1 cellular context compared by ENCODE assay signal in genomic region chr2:200221055-200221692, GRCh38.
TF ChIP-seq lines count a peak whose summit lies in the region.

No MANE protein-coding gene starts in this region.

TF ChIP-seq in HepG2, 621 proteins besides CTCF, POLR2A, EP300 and RAD21 (continued from another document and continues in another):
- TF ChIP-seq KIAA2018 (CRISPR knock-in tag; IDR thresholded peaks at IDR 0.05; ENCODE audit: borderline replicate concordance) = no peak
- peak; percentile 66; the same call in 1 of the 2 replicates for TF ChIP-seq ZNF317 (CRISPR knock-in tag; IDR thresholded peaks at IDR 0.05)
- TF ChIP-seq PRDM10 (CRISPR knock-in tag; IDR thresholded peaks at IDR 0.05; ENCODE audit: low read depth) = peak; percentile 75; the same call in 1 of the 2 replicates
- no peak for TF ChIP-seq ZFP62 (CRISPR knock-in tag; IDR thresholded peaks at IDR 0.05)
- TF ChIP-seq FOXA1 (IDR thresholded peaks at IDR 0.05) = peak; percentile 85
- TF ChIP-seq FOXA1 (CRISPR knock-in tag; IDR thresholded peaks at IDR 0.05) = peak; percentile 94
- TF ChIP-seq ZNF879 (CRISPR knock-in tag; IDR thresholded peaks at IDR 0.05) = no peak
- TF ChIP-seq ZBTB7A (CRISPR knock-in tag; IDR thresholded peaks at IDR 0.05) = peak; percentile 62; the same call in 1 of the 2 replicates
- TF ChIP-seq PHF20 (CRISPR knock-in tag; IDR thresholded peaks at IDR 0.05) = no peak
- TF ChIP-seq IRX3 (CRISPR knock-in tag; IDR thresholded peaks at IDR 0.05; ENCODE audit: borderline replicate concordance, low read depth) = no peak
- TF ChIP-seq ZBTB39 (CRISPR knock-in tag; IDR thresholded peaks at IDR 0.05) = peak; percentile 94
- TF ChIP-seq ZNF354B (CRISPR knock-in tag; IDR thresholded peaks at IDR 0.05) = no peak
- 0 out of 2 replicates have a peak, but pooled peaks have one; percentile 31 for TF ChIP-seq ZNF678 (CRISPR knock-in tag; IDR thresholded peaks at IDR 0.05)
- TF ChIP-seq ZFP41 (CRISPR knock-in tag; IDR thresholded peaks at IDR 0.05; ENCODE audit: borderline replicate concordance) = no peak
- peak; percentile 95 for TF ChIP-seq NCOR1 (IDR thresholded peaks at IDR 0.05; ENCODE audit: borderline replicate concordance, low read length)
- peak; percentile 43; the same call in 1 of the 2 replicates for TF ChIP-seq ZNF276 (CRISPR knock-in tag; IDR thresholded peaks at IDR 0.05; ENCODE audit: low read depth)
- TF ChIP-seq SYNCRIP (IDR thresholded peaks at IDR 0.05; ENCODE audit: insufficient read depth, low read depth, low read length) = no peak
- TF ChIP-seq TCF7 (IDR thresholded peaks at IDR 0.05; ENCODE audit: low read depth) = peak; percentile 89
- TF ChIP-seq MIER3 (CRISPR knock-in tag; IDR thresholded peaks at IDR 0.05; ENCODE audit: borderline replicate concordance) = peak; percentile 92
- TF ChIP-seq, protein P1, sequence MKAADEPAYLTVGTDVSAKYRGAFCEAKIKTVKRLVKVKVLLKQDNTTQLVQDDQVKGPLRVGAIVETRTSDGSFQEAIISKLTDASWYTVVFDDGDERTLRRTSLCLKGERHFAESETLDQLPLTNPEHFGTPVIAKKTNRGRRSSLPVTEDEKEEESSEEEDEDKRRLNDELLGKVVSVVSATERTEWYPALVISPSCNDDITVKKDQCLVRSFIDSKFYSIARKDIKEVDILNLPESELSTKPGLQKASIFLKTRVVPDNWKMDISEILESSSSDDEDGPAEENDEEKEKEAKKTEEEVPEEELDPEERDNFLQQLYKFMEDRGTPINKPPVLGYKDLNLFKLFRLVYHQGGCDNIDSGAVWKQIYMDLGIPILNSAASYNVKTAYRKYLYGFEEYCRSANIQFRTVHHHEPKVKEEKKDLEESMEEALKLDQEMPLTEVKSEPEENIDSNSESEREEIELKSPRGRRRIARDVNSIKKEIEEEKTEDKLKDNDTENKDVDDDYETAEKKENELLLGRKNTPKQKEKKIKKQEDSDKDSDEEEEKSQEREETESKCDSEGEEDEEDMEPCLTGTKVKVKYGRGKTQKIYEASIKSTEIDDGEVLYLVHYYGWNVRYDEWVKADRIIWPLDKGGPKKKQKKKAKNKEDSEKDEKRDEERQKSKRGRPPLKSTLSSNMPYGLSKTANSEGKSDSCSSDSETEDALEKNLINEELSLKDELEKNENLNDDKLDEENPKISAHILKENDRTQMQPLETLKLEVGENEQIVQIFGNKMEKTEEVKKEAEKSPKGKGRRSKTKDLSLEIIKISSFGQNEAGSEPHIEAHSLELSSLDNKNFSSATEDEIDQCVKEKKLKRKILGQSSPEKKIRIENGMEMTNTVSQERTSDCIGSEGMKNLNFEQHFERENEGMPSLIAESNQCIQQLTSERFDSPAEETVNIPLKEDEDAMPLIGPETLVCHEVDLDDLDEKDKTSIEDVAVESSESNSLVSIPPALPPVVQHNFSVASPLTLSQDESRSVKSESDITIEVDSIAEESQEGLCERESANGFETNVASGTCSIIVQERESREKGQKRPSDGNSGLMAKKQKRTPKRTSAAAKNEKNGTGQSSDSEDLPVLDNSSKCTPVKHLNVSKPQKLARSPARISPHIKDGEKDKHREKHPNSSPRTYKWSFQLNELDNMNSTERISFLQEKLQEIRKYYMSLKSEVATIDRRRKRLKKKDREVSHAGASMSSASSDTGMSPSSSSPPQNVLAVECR (CRISPR knock-in tag; IDR thresholded peaks at IDR 0.05; ENCODE audit: borderline replicate concordance) = peak; percentile 80; the same call in 1 of the 2 replicates
- no peak for TF ChIP-seq NR0B2 (CRISPR knock-in tag; IDR thresholded peaks at IDR 0.05)
- TF ChIP-seq TARDBP (CRISPR knock-in tag; IDR thresholded peaks at IDR 0.05) = peak; percentile 56
- TF ChIP-seq, protein P2, sequence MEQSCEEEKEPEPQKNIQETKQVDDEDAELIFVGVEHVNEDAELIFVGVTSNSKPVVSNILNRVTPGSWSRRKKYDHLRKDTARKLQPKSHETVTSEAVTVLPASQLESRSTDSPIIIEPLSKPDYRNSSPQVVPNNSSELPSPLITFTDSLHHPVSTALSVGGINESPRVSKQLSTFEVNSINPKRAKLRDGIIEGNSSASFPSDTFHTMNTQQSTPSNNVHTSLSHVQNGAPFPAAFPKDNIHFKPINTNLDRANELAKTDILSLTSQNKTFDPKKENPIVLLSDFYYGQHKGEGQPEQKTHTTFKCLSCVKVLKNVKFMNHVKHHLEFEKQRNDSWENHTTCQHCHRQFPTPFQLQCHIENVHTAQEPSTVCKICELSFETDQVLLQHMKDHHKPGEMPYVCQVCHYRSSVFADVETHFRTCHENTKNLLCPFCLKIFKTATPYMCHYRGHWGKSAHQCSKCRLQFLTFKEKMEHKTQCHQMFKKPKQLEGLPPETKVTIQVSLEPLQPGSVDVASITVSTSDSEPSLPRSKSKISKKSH (CRISPR knock-in tag; IDR thresholded peaks at IDR 0.05; ENCODE audit: borderline replicate concordance) = no peak
- no peak for TF ChIP-seq ELF4 (CRISPR knock-in tag; IDR thresholded peaks at IDR 0.05; ENCODE audit: borderline replicate concordance)
- TF ChIP-seq ZNF230 (CRISPR knock-in tag; IDR thresholded peaks at IDR 0.05) = 0 out of 2 replicates have a peak, but pooled peaks have one; percentile 43
- TF ChIP-seq NCOA1 (CRISPR knock-in tag; IDR thresholded peaks at IDR 0.05) = peak; percentile 13; the same call in 1 of the 2 replicates
- TF ChIP-seq ZEB1 (IDR thresholded peaks at IDR 0.05; ENCODE audit: insufficient replicate concordance, low read depth) = peak; percentile 81
- TF ChIP-seq, protein P3, sequence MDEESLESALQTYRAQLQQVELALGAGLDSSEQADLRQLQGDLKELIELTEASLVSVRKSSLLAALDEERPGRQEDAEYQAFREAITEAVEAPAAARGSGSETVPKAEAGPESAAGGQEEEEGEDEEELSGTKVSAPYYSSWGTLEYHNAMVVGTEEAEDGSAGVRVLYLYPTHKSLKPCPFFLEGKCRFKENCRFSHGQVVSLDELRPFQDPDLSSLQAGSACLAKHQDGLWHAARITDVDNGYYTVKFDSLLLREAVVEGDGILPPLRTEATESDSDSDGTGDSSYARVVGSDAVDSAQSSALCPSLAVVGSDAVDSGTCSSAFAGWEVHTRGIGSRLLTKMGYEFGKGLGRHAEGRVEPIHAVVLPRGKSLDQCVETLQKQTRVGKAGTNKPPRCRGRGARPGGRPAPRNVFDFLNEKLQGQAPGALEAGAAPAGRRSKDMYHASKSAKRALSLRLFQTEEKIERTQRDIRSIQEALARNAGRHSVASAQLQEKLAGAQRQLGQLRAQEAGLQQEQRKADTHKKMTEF (CRISPR knock-in tag; IDR thresholded peaks at IDR 0.05) = peak; percentile 97
